9 cellular contexts compared by ENCODE assay signal in genomic region chr3:112097378-112097777, GRCh38. TPM values are rescaled to one million over a fixed set of nuclear protein-coding genes. Genes with fewer than 3 reads are reported as not detected.
A peak's percentile ranks its signal among the peaks of the same experiment; 100 is the strongest.
DNase-seq lines count a peak whose midpoint lies in the region; ATAC-seq and TF ChIP-seq lines count a peak whose summit lies in the region.
"Had no signal": no experiment of that assay in that cellular context is flagged by ENCODE, and none has a peak within 500 bp of the region (broad histone marks: within the 10 kb centered on the region; RNA-seq: fewer than 3 reads in every experiment).

No MANE protein-coding gene starts in this region.

- peaks cover 4% of the 10 kb centered on the region for H3K9me3 Mint-ChIP-seq in stimulated activated memory B cell treated with anti-CD40 and anti-IgM and Interleukin-4, amounts not matched to agents 10 μg/mL and 1 μg/mL and 100 μg/mL, for 72 hours
- H3K9me3 Mint-ChIP-seq: central memory CD8-positive, alpha-beta T cell had no signal

- TF ChIP-seq POLR2A in testis (IDR thresholded peaks at IDR 0.05), result no peak

- H3K9ac ChIP-seq in fibroblast of lung (ENCODE audit: insufficient read depth, low read length), result no peak overlapping the region

- H3K27me3 Mint-ChIP-seq in stimulated activated memory B cell treated with anti-CD40 and anti-IgM and Interleukin-4, amounts not matched to agents 10 μg/mL and 1 μg/mL and 100 μg/mL, for 72 hours, result no peaks in the 10 kb centered on the region

- no peaks in the 10 kb centered on the region for H4K20me1 ChIP-seq in fibroblast of lung (ENCODE audit: control insufficient read depth, extremely low read depth, insufficient read depth, low read length)

- 58 to 74% methylated on average over 4 of the region's 4 CpGs for WGBS in testis, 2 donors

- no peak overlapping the region for H3K27ac Mint-ChIP-seq in stimulated activated memory B cell treated with anti-CD40 and anti-IgM and Interleukin-4, amounts not matched to agents 10 μg/mL and 1 μg/mL and 100 μg/mL, for 72 hours

- H3K4me1 Mint-ChIP-seq in stimulated activated memory B cell treated with anti-CD40 and anti-IgM and Interleukin-4, amounts not matched to agents 10 μg/mL and 1 μg/mL and 100 μg/mL, for 72 hours, result peaks cover 11% of the 10 kb centered on the region
- H3K4me1 Mint-ChIP-seq: central memory CD8-positive, alpha-beta T cell had no signal

- no peak overlapping the region for H3K27ac ChIP-seq in fibroblast of lung (ENCODE audit: insufficient read depth, low read length)
- no peak overlapping the region for H3K27ac ChIP-seq in testis

- peak; percentile 13 for DNase-seq in BE2C
- DNase-seq in H4 (ENCODE audit: low spot score), result peak; percentile 99
- peak; percentile 58 for DNase-seq in NCI-H774 (lab: John Stamatoyannopoulos, UW)
- peak; percentile 99 for DNase-seq in fibroblast of lung (ENCODE audit: low read depth in 2 of 2)
- no peak for DNase-seq in testis
- DNase-seq in stimulated activated CD8-positive, alpha-beta memory T cell treated with anti-CD3 and anti-CD28 coated beads, Interleukin-4, amount 100 ng/mL, for 48 hours, result no peak

- peaks cover 5% of the 10 kb centered on the region for H3K36me3 Mint-ChIP-seq in stimulated activated memory B cell treated with anti-CD40 and anti-IgM and Interleukin-4, amounts not matched to agents 10 μg/mL and 1 μg/mL and 100 μg/mL, for 72 hours

- TF ChIP-seq CTCF in BE2C (IDR thresholded peaks at IDR 0.05; ENCODE audit: low read depth, low read length), result no peak
- TF ChIP-seq CTCF in fibroblast of lung (conservative IDR thresholded peaks at IDR 0.05 in 1 of 2, IDR thresholded peaks at IDR 0.05 in 1 of 2; ENCODE audit: low read depth in 1 of 2, low read length in 2 of 2), result no peak
- TF ChIP-seq CTCF in testis (IDR thresholded peaks at IDR 0.05), result no peak

- H3K4me1 ChIP-seq in BE2C, result no peaks in the 10 kb centered on the region
- H3K4me1 ChIP-seq in fibroblast of lung (ENCODE audit: control insufficient read depth, extremely low read depth, insufficient read depth, low read length), result peaks cover 6% of the 10 kb centered on the region
- H3K4me1 ChIP-seq in testis, result no peaks in the 10 kb centered on the region

- no peak overlapping the region for H3K4me3 Mint-ChIP-seq in stimulated activated memory B cell treated with anti-CD40 and anti-IgM and Interleukin-4, amounts not matched to agents 10 μg/mL and 1 μg/mL and 100 μg/mL, for 72 hours
- H3K4me3 Mint-ChIP-seq: central memory CD8-positive, alpha-beta T cell had no signal

- peak; percentile 39 for ATAC-seq in stimulated activated memory B cell treated with anti-CD40 and anti-IgM and Interleukin-4, amounts not matched to agents 10 μg/mL and 1 μg/mL and 100 μg/mL, for 72 hours
- ATAC-seq in HG03175 (IDR thresholded peaks at IDR 0.05; ENCODE audit: unreplicated experiment), result no peak

- H3K36me3 ChIP-seq in BE2C, result no peaks in the 10 kb centered on the region
- H3K36me3 ChIP-seq in fibroblast of lung (ENCODE audit: control insufficient read depth, insufficient read depth, low read length), result no peaks in the 10 kb centered on the region
- no peaks in the 10 kb centered on the region for H3K36me3 ChIP-seq in testis (ENCODE audit: low read depth, missing control alignments)

- H3K27me3 ChIP-seq in BE2C, result no peaks in the 10 kb centered on the region
- H3K27me3 ChIP-seq in fibroblast of lung (ENCODE audit: control insufficient read depth, insufficient read depth, low read length), result no peaks in the 10 kb centered on the region
- no peaks in the 10 kb centered on the region for H3K27me3 ChIP-seq in testis

- H3K4me3 ChIP-seq in BE2C (ENCODE audit: low read depth, low read length), result no peak overlapping the region
- H3K4me3 ChIP-seq in fibroblast of lung (replicated peaks in 1 of 4; ENCODE audit: control extremely low read depth in 1 of 4, insufficient read depth in 1 of 4, low read depth in 3 of 4, low read length in 4 of 4), result no peak overlapping the region
- H3K4me3 ChIP-seq in testis, result no peak overlapping the region

- intact Hi-C loops in testis (cut with DNase I; ENCODE audit: low total_unique reads), result no loop called here

- H3K79me2 ChIP-seq in fibroblast of lung (ENCODE audit: control insufficient read depth, insufficient read depth, low read length), result no peaks in the 10 kb centered on the region

- no peak overlapping the region for H2AFZ ChIP-seq in fibroblast of lung (ENCODE audit: low read length)

- no peaks in the 10 kb centered on the region for H3K9me3 ChIP-seq in BE2C
- H3K9me3 ChIP-seq in fibroblast of lung (ENCODE audit: control insufficient read depth, insufficient read depth, low read depth, low read length), result no peaks in the 10 kb centered on the region
- H3K9me3 ChIP-seq in testis, result no peaks in the 10 kb centered on the region

- peak overlapping the region; percentile 38 for H3K4me2 ChIP-seq in fibroblast of lung (ENCODE audit: extremely low read depth, insufficient read depth, low read length)

RNA-seq across cellular contexts. Expression of gene C3orf52, which starts 11.2 kb away (rescaled TPM):
- polyA plus RNA-seq in BE2C (2012; ENCODE audit: insufficient read depth, insufficient read length, low read depth), result 0.42 TPM
- 2.0 and 3.0 TPM in 2 replicates for total RNA-seq in H4 (2014; rRNA removed; shearing (Covaris generic))
- total RNA-seq in fibroblast of lung, result 1.8 TPM in 2 replicates
- 1.5 and 3.7 TPM in 2 replicates for polyA plus RNA-seq in fibroblast of lung
- 0.65 and 2.3 TPM in 2 replicates for polyA plus RNA-seq in fibroblast of lung (2012)
- polyA minus RNA-seq in fibroblast of lung (ENCODE audit: low replicate concordance), result 0.85 and 1.7 TPM in 2 replicates
- total RNA-seq in testis, result 10 to 100 TPM in 1 of 2 donors, 1 to 10 TPM in 1; 6.8 to 13.2 TPM
- polyA plus RNA-seq in testis (ENCODE audit: insufficient read depth, low read depth, low replicate concordance), result 5.7 TPM

RNA-seq across cellular contexts. Expression of gene GCSAM, which starts 35.7 kb away (rescaled TPM):
- 1.2 TPM for polyA plus RNA-seq in BE2C (2012; ENCODE audit: insufficient read depth, insufficient read length, low read depth)
- not detected in 2 replicates for total RNA-seq in H4 (2014; rRNA removed; shearing (Covaris generic))
- total RNA-seq in fibroblast of lung, result not detected in 2 replicates
- not detected in 2 replicates for polyA plus RNA-seq in fibroblast of lung
- 0.10 and 0.17 TPM in 2 replicates for polyA plus RNA-seq in fibroblast of lung (2012)
- polyA minus RNA-seq in fibroblast of lung (ENCODE audit: low replicate concordance), result not detected in 2 replicates
- under 1 TPM; 0.06 to 0.63 TPM for total RNA-seq in testis
- polyA plus RNA-seq in testis (ENCODE audit: insufficient read depth, low read depth, low replicate concordance), result 0.42 TPM

Comparison
In these comparisons a context has a peak if more than half of its experiments do, and no peak if none do; other contexts are left out.
1. DNase-seq: peak in BE2C (single experiment), H4 (single experiment), NCI-H774 (single experiment) and fibroblast of lung (2 of 2); none in testis (single experiment) and stimulated activated CD8-positive, alpha-beta memory T cell treated with anti-CD3 and anti-CD28 coated beads, Interleukin-4, amount 100 ng/mL, for 48 hours (single experiment).